Comparison of ENCODE assay signal across 16 cellular contexts in genomic region chr10:26475448-26475847, GRCh38. TPM values are rescaled to one million over a fixed set of nuclear protein-coding genes. Genes with fewer than 3 reads are reported as not detected.
DNase-seq lines count a peak whose midpoint lies in the region; ATAC-seq and TF ChIP-seq lines count a peak whose summit lies in the region.
"Had no signal": no experiment of that assay in that cellular context is flagged by ENCODE, and none has a peak within 500 bp of the region (broad histone marks: within the 10 kb centered on the region; RNA-seq: fewer than 3 reads in every experiment).

No MANE protein-coding gene starts in this region.

- H4K20me1 ChIP-seq in smooth muscle cell (ENCODE audit: low read depth) (no peaks in the 10 kb centered on the region), SK-N-SH (ENCODE audit: insufficient read depth) (no peaks in the 10 kb centered on the region)

- H3K4me2 ChIP-seq in smooth muscle cell (no peak overlapping the region), SK-N-SH (no peak overlapping the region)

- ATAC-seq in central memory CD8-positive, alpha-beta T cell (replicated peaks; ENCODE audit: extremely low read depth, poor library complexity, severe bottlenecking): no peak
- ATAC-seq in stimulated activated naive CD8-positive, alpha-beta T cell treated with anti-CD3 and anti-CD28 coated beads, Interleukin-15, amount 100 ng/mL, for 72 hours: no peak
- ATAC-seq: Panc1 had no signal

- H3K9me3 Mint-ChIP-seq in activated naive CD4-positive, alpha-beta T cell treated with anti-CD3 and anti-CD28 coated beads for 36 hours: no peaks in the 10 kb centered on the region
- no peaks in the 10 kb centered on the region for H3K9me3 Mint-ChIP-seq in central memory CD8-positive, alpha-beta T cell
- H3K9me3 Mint-ChIP-seq in stimulated activated naive CD8-positive, alpha-beta T cell treated with anti-CD3 and anti-CD28 coated beads, Interleukin-15, amount 100 ng/mL, for 72 hours: no peaks in the 10 kb centered on the region

- TF ChIP-seq RAD21 in SK-N-SH (IDR thresholded peaks at IDR 0.05; ENCODE audit: low read length): no peak

- H3K4me3 ChIP-seq in smooth muscle cell (no peak overlapping the region), SK-N-SH (ENCODE audit: low read depth in 2 of 2, low read length in 1 of 2) (no peak overlapping the region)
- H3K4me3 ChIP-seq: left ventricle myocardium inferior, thyroid gland had no signal

- peak overlapping the region; percentile 30 for H3K4me3 Mint-ChIP-seq in activated naive CD4-positive, alpha-beta T cell treated with anti-CD3 and anti-CD28 coated beads for 36 hours
- H3K4me3 Mint-ChIP-seq in central memory CD8-positive, alpha-beta T cell: peak overlapping the region; percentile 68
- H3K4me3 Mint-ChIP-seq in stimulated activated naive CD8-positive, alpha-beta T cell treated with anti-CD3 and anti-CD28 coated beads, Interleukin-15, amount 100 ng/mL, for 72 hours: peak overlapping the region; percentile 46 to 78

- no peak overlapping the region for H3K9ac ChIP-seq in smooth muscle cell (ENCODE audit: low read depth)
- no peak overlapping the region for H3K9ac ChIP-seq in SK-N-SH

- no peaks in the 10 kb centered on the region for H3K9me2 ChIP-seq in SK-N-SH

- 72% methylated on average over 3 of the region's 3 CpGs for WGBS in smooth muscle cell (ENCODE audit: low lambda C conversion rate)
- whole genome bisulfite sequencing in SK-N-SH (ENCODE audit: low lambda C conversion rate): 25% methylated on average over 3 of the region's 3 CpGs

- H3K27ac Mint-ChIP-seq in activated naive CD4-positive, alpha-beta T cell treated with anti-CD3 and anti-CD28 coated beads for 36 hours: peak overlapping the region; percentile 89
- peak overlapping the region; percentile 88 for H3K27ac Mint-ChIP-seq in central memory CD8-positive, alpha-beta T cell (ENCODE audit: low read depth)
- peak overlapping the region; percentile 22 to 74 for H3K27ac Mint-ChIP-seq in stimulated activated naive CD8-positive, alpha-beta T cell treated with anti-CD3 and anti-CD28 coated beads, Interleukin-15, amount 100 ng/mL, for 72 hours

- POLR2A ChIA-PET in SK-N-SH (lab: Yijun Ruan, JAX): no interaction called here

- H3F3A ChIP-seq in smooth muscle cell (ENCODE audit: low read depth) (no peaks in the 10 kb centered on the region), SK-N-SH (replicated peaks; ENCODE audit: insufficient read depth) (no peaks in the 10 kb centered on the region)

- H3K27ac ChIP-seq in smooth muscle cell (ENCODE audit: low read depth) (no peak overlapping the region), SK-N-SH (ENCODE audit: low read depth in 2 of 2, low read length in 1 of 2) (no peak overlapping the region)
- H3K27ac ChIP-seq: thyroid gland had no signal

- H3K4me1 ChIP-seq in smooth muscle cell (ENCODE audit: low read depth): no peaks in the 10 kb centered on the region
- H3K4me1 ChIP-seq in SK-N-SH (ENCODE audit: control insufficient read depth in 1 of 2, insufficient read depth in 2 of 2, low read depth in 1 of 2, low read length in 1 of 2): no peaks in the 10 kb centered on the region
- H3K4me1 ChIP-seq: left ventricle myocardium inferior, thyroid gland had no signal

- CTCF ChIA-PET in activated naive CD4-positive, alpha-beta T cell treated with anti-CD3 and anti-CD28 coated beads for 36 hours (lab: Charles Lee): interaction anchor here (1.0 to 1.7 kb wide), 2 partner anchors 29 to 75 kb away, joined by 3 to 5 read pairs; no protein-coding TSS in a partner anchor
- CTCF ChIA-PET in SK-N-SH (lab: Yijun Ruan, JAX): no interaction called here

- no peaks in the 10 kb centered on the region for H3K36me3 ChIP-seq in smooth muscle cell (ENCODE audit: low read depth)
- no peaks in the 10 kb centered on the region for H3K36me3 ChIP-seq in SK-N-SH (replicated peaks in 1 of 2; ENCODE audit: control insufficient read depth in 1 of 2, insufficient read depth in 2 of 2, low read length in 1 of 2)
- H3K36me3 ChIP-seq: left ventricle myocardium inferior, thyroid gland had no signal

- H3K4me1 Mint-ChIP-seq in activated naive CD4-positive, alpha-beta T cell treated with anti-CD3 and anti-CD28 coated beads for 36 hours (ENCODE audit: low read depth): peaks cover 77% of the 10 kb centered on the region
- H3K4me1 Mint-ChIP-seq in central memory CD8-positive, alpha-beta T cell: peaks cover 76% of the 10 kb centered on the region
- H3K4me1 Mint-ChIP-seq in stimulated activated naive CD8-positive, alpha-beta T cell treated with anti-CD3 and anti-CD28 coated beads, Interleukin-15, amount 100 ng/mL, for 72 hours: peaks cover 90% of the 10 kb centered on the region

- H3K27me3 ChIP-seq in smooth muscle cell (ENCODE audit: low read depth) (no peaks in the 10 kb centered on the region), SK-N-SH (ENCODE audit: insufficient read depth) (no peaks in the 10 kb centered on the region)
- H3K27me3 ChIP-seq: thyroid gland had no signal

- H2AFZ ChIP-seq in smooth muscle cell (ENCODE audit: low read depth) (no peak overlapping the region), SK-N-SH (ENCODE audit: low read depth) (no peak overlapping the region)

- TF ChIP-seq EP300 in SK-N-SH (IDR thresholded peaks at IDR 0.05; ENCODE audit: borderline replicate concordance in 1 of 2, low read depth in 1 of 2, low read length in 1 of 2): no peak

- H3K27me3 Mint-ChIP-seq in activated naive CD4-positive, alpha-beta T cell treated with anti-CD3 and anti-CD28 coated beads for 36 hours (ENCODE audit: low read depth): no peaks in the 10 kb centered on the region
- H3K27me3 Mint-ChIP-seq in central memory CD8-positive, alpha-beta T cell: no peaks in the 10 kb centered on the region
- H3K27me3 Mint-ChIP-seq in stimulated activated naive CD8-positive, alpha-beta T cell treated with anti-CD3 and anti-CD28 coated beads, Interleukin-15, amount 100 ng/mL, for 72 hours: no peaks in the 10 kb centered on the region

- TF ChIP-seq CTCF in smooth muscle cell (IDR thresholded peaks at IDR 0.05; ENCODE audit: borderline replicate concordance, insufficient read depth, poor library complexity, severe bottlenecking) (no peak), SK-N-SH (IDR thresholded peaks at IDR 0.05) (no peak)

- H3K9me3 ChIP-seq in smooth muscle cell (replicated peaks; ENCODE audit: low read depth) (no peaks in the 10 kb centered on the region), SK-N-SH (no peaks in the 10 kb centered on the region)
- H3K9me3 ChIP-seq: left ventricle myocardium inferior, thyroid gland had no signal

- no peaks in the 10 kb centered on the region for H3K79me2 ChIP-seq in smooth muscle cell (ENCODE audit: low read depth)
- H3K79me2 ChIP-seq in SK-N-SH (ENCODE audit: insufficient read depth): no peaks in the 10 kb centered on the region

- H3K36me3 Mint-ChIP-seq in activated naive CD4-positive, alpha-beta T cell treated with anti-CD3 and anti-CD28 coated beads for 36 hours (ENCODE audit: low read depth): peaks cover 9% of the 10 kb centered on the region
- H3K36me3 Mint-ChIP-seq in central memory CD8-positive, alpha-beta T cell (ENCODE audit: insufficient read depth): peaks cover 18% of the 10 kb centered on the region

- intact Hi-C loops in activated naive CD4-positive, alpha-beta T cell treated with anti-CD3 and anti-CD28 coated beads for 36 hours (cut with micrococcal nuclease): loop anchor here (1.0 to 5.0 kb wide), 5 partner anchors 8 to 767 kb away; partner anchors contain the start of gene ACBD5

- no peak for DNase-seq in activated naive CD4-positive, alpha-beta T cell treated with anti-CD3 and anti-CD28 coated beads for 36 hours
- DNase-seq in activated naive CD4-positive, alpha-beta T cell (lab: John Stamatoyannopoulos, UW): no peak
- DNase-seq in RPMI7951 (ENCODE audit: low read depth) (peak; percentile 74), smooth muscle cell (lab: John Stamatoyannopoulos, UW; ENCODE audit: unreplicated experiment) (no peak), midbrain (lab: John Stamatoyannopoulos, UW) (no peak), SK-N-SH (no peak)
- DNase-seq in central memory CD8-positive, alpha-beta T cell (ENCODE audit: low spot score in 2 of 2): no peak
- no peak for DNase-seq in stimulated activated naive CD8-positive, alpha-beta T cell treated with anti-CD3 and anti-CD28 coated beads, Interleukin-15, amount 100 ng/mL, for 72 hours
- DNase-seq: effector CD4-positive, alpha-beta T cell; left ventricle myocardium inferior; MV-4-11; NCI-H2107; NCI-H526 treated with DMSO at 0.1 percent for 48 hours; SW 1271; thyroid gland had no signal

TF ChIP-seq in SK-N-SH, 30 proteins besides CTCF, POLR2A, EP300 and RAD21 (continues in another document):
- TF ChIP-seq USF1 (IDR thresholded peaks at IDR 0.05; ENCODE audit: borderline replicate concordance, low read depth): no peak
- TF ChIP-seq USF2 (IDR thresholded peaks at IDR 0.05; ENCODE audit: borderline replicate concordance, low read depth, low read length): no peak
- TF ChIP-seq RCOR1 (IDR thresholded peaks at IDR 0.05; ENCODE audit: low read length): no peak
- TF ChIP-seq YY1 (IDR thresholded peaks at IDR 0.05; ENCODE audit: low read depth): no peak
- no peak for TF ChIP-seq SIN3A (IDR thresholded peaks at IDR 0.05; ENCODE audit: borderline replicate concordance, low read depth, low read length)
- TF ChIP-seq TCF12 (IDR thresholded peaks at IDR 0.05): no peak
- TF ChIP-seq NFIC (IDR thresholded peaks at IDR 0.05; ENCODE audit: borderline replicate concordance): no peak
- TF ChIP-seq SMC3 (IDR thresholded peaks at IDR 0.05; ENCODE audit: low read depth, low read length): no peak
- TF ChIP-seq GABPA (IDR thresholded peaks at IDR 0.05; ENCODE audit: low read depth): no peak

RNA-seq across cellular contexts. Expression of gene APBB1IP, which starts 37.3 kb away (rescaled TPM):
- total RNA-seq in activated naive CD4-positive, alpha-beta T cell treated with anti-CD3 and anti-CD28 coated beads for 36 hours: 10 to 100 TPM; 29.4 to 30.9 TPM
- total RNA-seq in RPMI7951 (2014; rRNA removed; shearing (Covaris generic)): 6.4 TPM in 2 replicates
- total RNA-seq in smooth muscle cell: 0.36 TPM in 1 of 2 replicates, not detected in the other
- polyA plus RNA-seq in smooth muscle cell (0.24 and 0.39 TPM in 2 replicates), SK-N-SH (2012; rRNA removed) (0.02 TPM in 1 of 2 replicates, not detected in the other)
- polyA plus RNA-seq in SK-N-SH (2012; cell fraction: cytosol; rRNA removed): not detected in 2 replicates
- 0.02 TPM in 1 of 2 replicates, not detected in the other for polyA plus RNA-seq in SK-N-SH (2012; cell fraction: nucleus; rRNA removed)
